21 cellular contexts compared by ENCODE assay signal in genomic region chr6:80886475-80886874, GRCh38.
A peak's percentile ranks its signal among the peaks of the same experiment; 100 is the strongest.
DNase-seq lines count a peak whose midpoint lies in the region; ATAC-seq, FAIRE-seq and TF ChIP-seq lines count a peak whose summit lies in the region.
"Had no signal": no experiment of that assay in that cellular context is flagged by ENCODE, and none has a peak within 500 bp of the region (broad histone marks: within the 10 kb centered on the region; RNA-seq: fewer than 3 reads in every experiment).

No MANE protein-coding gene starts in this region.

- no peak overlapping the region for H2BK5ac ChIP-seq in trophoblast cell (ENCODE audit: low read depth, low read length, poor library complexity)

- no peak overlapping the region for H4K12ac ChIP-seq in trophoblast cell (ENCODE audit: low read depth, low read length)

- H3K27me3 Mint-ChIP-seq in endodermal cell (ENCODE audit: insufficient read depth) = no peaks in the 10 kb centered on the region
- H3K27me3 Mint-ChIP-seq: IgD-negative memory B cell had no signal

- no peak overlapping the region for H2AFZ ChIP-seq in trophoblast cell (ENCODE audit: insufficient read depth, low read length, poor library complexity)

- H3K23ac ChIP-seq in trophoblast cell (ENCODE audit: low read length) = no peak overlapping the region

- H4K91ac ChIP-seq in trophoblast cell (ENCODE audit: low read depth, low read length) = no peak overlapping the region

- H2AK5ac ChIP-seq in trophoblast cell (ENCODE audit: low read length) = no peak overlapping the region

- H3K9me3 ChIP-seq in trophoblast cell (ENCODE audit: insufficient read depth, low read depth, low read length) = no peaks in the 10 kb centered on the region
- H3K9me3 ChIP-seq in endodermal cell (ENCODE audit: control insufficient read depth, low read length) = no peaks in the 10 kb centered on the region
- H3K9me3 ChIP-seq: BLaER1 treated with 17β-estradiol and CSF1 and Interleukin-3, amounts not matched to agents 10 nM and 100 nM; Peyer's patch had no signal

- ATAC-seq in GM18867 (IDR thresholded peaks at IDR 0.05; ENCODE audit: unreplicated experiment) = peak; percentile 98
- peak; percentile 73 for ATAC-seq in HG02759 (IDR thresholded peaks at IDR 0.05; ENCODE audit: unreplicated experiment)
- ATAC-seq in HG03175 (IDR thresholded peaks at IDR 0.05; ENCODE audit: unreplicated experiment) = peak; percentile 91
- no peak for ATAC-seq in HG02642 (IDR thresholded peaks at IDR 0.05; ENCODE audit: poor library complexity, unreplicated experiment)
- ATAC-seq: SK-N-SH treated with all-trans-retinoic acid at 6 μM for 48 hours had no signal

- no peaks in the 10 kb centered on the region for H3K36me3 Mint-ChIP-seq in endodermal cell (ENCODE audit: low read depth)
- H3K36me3 Mint-ChIP-seq: IgD-negative memory B cell had no signal

- no peak overlapping the region for H3K18ac ChIP-seq in trophoblast cell (ENCODE audit: low read length)

- no peak overlapping the region for H3K4me3 ChIP-seq in trophoblast cell (ENCODE audit: low read depth, low read length)
- H3K4me3 ChIP-seq in endodermal cell (ENCODE audit: low read length) = no peak overlapping the region
- H3K4me3 ChIP-seq: BLaER1 treated with 17β-estradiol and CSF1 and Interleukin-3, amounts not matched to agents 10 nM and 100 nM; GM23248; Peyer's patch had no signal

- no peak overlapping the region for H4K8ac ChIP-seq in trophoblast cell (ENCODE audit: low read depth, low read length)

- no peak overlapping the region for H3K4ac ChIP-seq in trophoblast cell (ENCODE audit: low read depth, low read length)

- H3K4me2 ChIP-seq in trophoblast cell (ENCODE audit: low read length) = no peak overlapping the region
- H3K4me2 ChIP-seq: BLaER1 treated with 17β-estradiol and CSF1 and Interleukin-3, amounts not matched to agents 10 nM and 100 nM had no signal

- no peak overlapping the region for H3K14ac ChIP-seq in trophoblast cell (ENCODE audit: low read length)

- WGBS in trophoblast cell (ENCODE audit: extremely low coverage, insufficient coverage, insufficient read length) = no CpG with 5 or more reads among the region's 2 CpGs
- 97% methylated on average over 2 of the region's 2 CpGs; no CpG with 5 or more reads in 1 of the 2 experiments for WGBS in endodermal cell (ENCODE audit: insufficient coverage in 1 of 2, insufficient read length in 1 of 2), 2 experiments

- H3K4me1 ChIP-seq in trophoblast cell (ENCODE audit: control insufficient read depth in 1 of 2, insufficient read depth in 2 of 2, low read length in 2 of 2) = no peaks in the 10 kb centered on the region
- no peaks in the 10 kb centered on the region for H3K4me1 ChIP-seq in endodermal cell (ENCODE audit: control insufficient read depth, insufficient read depth, low read length)
- H3K4me1 ChIP-seq: Peyer's patch had no signal

- no peaks in the 10 kb centered on the region for H3K79me1 ChIP-seq in trophoblast cell (ENCODE audit: low read length)

- H3K9ac ChIP-seq in trophoblast cell (ENCODE audit: low read length) (no peak overlapping the region), endodermal cell (ENCODE audit: extremely low read depth, low read length, poor library complexity, severe bottlenecking) (no peak overlapping the region)
- H3K9ac ChIP-seq: BLaER1 treated with 17β-estradiol and CSF1 and Interleukin-3, amounts not matched to agents 10 nM and 100 nM; GM23248 had no signal

- no peaks in the 10 kb centered on the region for H3K36me3 ChIP-seq in trophoblast cell (ENCODE audit: control insufficient read depth in 1 of 2, insufficient read depth in 2 of 2, low read length in 2 of 2)
- H3K36me3 ChIP-seq in endodermal cell (ENCODE audit: control insufficient read depth, insufficient read depth, low read length) = no peaks in the 10 kb centered on the region
- H3K36me3 ChIP-seq: BLaER1 treated with 17β-estradiol and CSF1 and Interleukin-3, amounts not matched to agents 10 nM and 100 nM; Peyer's patch had no signal

- H3K4me1 Mint-ChIP-seq in endodermal cell = no peaks in the 10 kb centered on the region
- H3K4me1 Mint-ChIP-seq: IgD-negative memory B cell had no signal

- H2BK12ac ChIP-seq in trophoblast cell (ENCODE audit: low read length) = no peak overlapping the region

- H3K27ac Mint-ChIP-seq in endodermal cell = no peak overlapping the region
- H3K27ac Mint-ChIP-seq: IgD-negative memory B cell; T-helper 1 cell treated with Interleukin-12 subunit alpha and Interleukin-12 subunit beta and Interleukin-4 antibody, amounts not matched to agents 30 μg/mL and 1 μg/mL, for 36 hours had no signal

- DNase-seq in trophoblast cell = no peak
- no peak for DNase-seq in stimulated activated CD4-positive, alpha-beta T cell treated with anti-CD3 and anti-CD28 coated beads, Interleukin-4, amount 100 ng/mL, for 4 hours
- DNase-seq in endodermal cell = no peak
- DNase-seq: DMS 273 treated with DMSO at 0.1 percent for 48 hours, GM23248, NCI-H1417, NCI-H2029, NCI-H2171 treated with DMSO at 0.1 percent for 48 hours, NCI-H510A, Peyer's patch, SHP77 had no signal

- no peak for TF ChIP-seq CTCF in endodermal cell (conservative IDR thresholded peaks at IDR 0.05)

- no peaks in the 10 kb centered on the region for H3K27me3 ChIP-seq in trophoblast cell (ENCODE audit: insufficient read depth, low read length)
- H3K27me3 ChIP-seq in endodermal cell (ENCODE audit: control insufficient read depth, insufficient read depth, low read length, poor library complexity, severe bottlenecking) = no peaks in the 10 kb centered on the region
- H3K27me3 ChIP-seq: BLaER1 treated with 17β-estradiol and CSF1 and Interleukin-3, amounts not matched to agents 10 nM and 100 nM; Peyer's patch had no signal

- no peak overlapping the region for H3K27ac ChIP-seq in trophoblast cell (ENCODE audit: low read depth, low read length)
- no peak overlapping the region for H3K27ac ChIP-seq in endodermal cell (ENCODE audit: low read depth, low read length)
- H3K27ac ChIP-seq: 22Rv1; BLaER1 treated with 17β-estradiol and CSF1 and Interleukin-3, amounts not matched to agents 10 nM and 100 nM; GM23248; Peyer's patch had no signal

- peak; percentile 70 for FAIRE-seq in A204.1 (lab: Jason Lieb, UNC)

- H3K79me2 ChIP-seq in trophoblast cell (ENCODE audit: control insufficient read depth, insufficient read depth, low read length, poor library complexity) = no peaks in the 10 kb centered on the region

- no peak overlapping the region for H2BK120ac ChIP-seq in trophoblast cell (ENCODE audit: insufficient read depth, low read length, poor library complexity)

- H3K9me3 Mint-ChIP-seq in endodermal cell = no peaks in the 10 kb centered on the region
- H3K9me3 Mint-ChIP-seq: T-helper 1 cell treated with Interleukin-12 subunit alpha and Interleukin-12 subunit beta and Interleukin-4 antibody, amounts not matched to agents 30 μg/mL and 1 μg/mL, for 36 hours had no signal

- H3K4me3 Mint-ChIP-seq in endodermal cell = no peak overlapping the region
- H3K4me3 Mint-ChIP-seq: IgD-negative memory B cell; T-helper 1 cell treated with Interleukin-12 subunit alpha and Interleukin-12 subunit beta and Interleukin-4 antibody, amounts not matched to agents 30 μg/mL and 1 μg/mL, for 36 hours had no signal
